Comparison of ENCODE assay signal across 1 cellular context in the genomic region with DNA sequence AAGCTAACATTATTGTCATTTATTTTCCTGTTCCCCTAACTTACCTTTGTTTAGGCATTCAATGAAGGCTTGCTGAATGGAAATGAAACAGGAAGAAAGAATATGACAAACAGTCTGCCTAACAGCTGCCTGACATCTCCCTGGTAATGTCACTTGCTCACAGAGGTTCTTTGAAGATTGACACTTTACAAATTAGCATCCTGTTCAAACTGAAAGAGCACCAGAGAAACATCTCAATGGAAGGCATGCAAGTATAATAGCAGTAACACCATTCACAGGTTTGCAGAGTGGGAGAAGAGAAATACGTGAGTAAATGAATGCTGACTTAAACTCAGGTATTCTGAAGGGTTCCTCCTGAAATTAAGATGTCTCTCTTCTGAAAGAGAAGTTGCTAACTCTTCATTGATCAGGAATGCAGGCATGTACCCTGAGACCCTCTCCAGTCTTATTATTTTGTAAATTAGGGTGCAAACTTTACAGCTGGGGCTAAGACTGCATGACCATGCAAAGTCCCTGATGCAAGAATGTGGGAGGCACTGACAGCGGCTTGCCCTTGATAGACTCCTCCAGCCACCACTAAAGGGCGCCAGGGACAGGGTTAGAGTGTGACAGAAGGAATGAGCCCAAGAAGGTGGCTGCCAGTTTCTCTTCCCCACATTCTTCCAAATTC.
TF ChIP-seq lines count a peak whose summit lies in the region.

No MANE protein-coding gene starts in this region.

TF ChIP-seq in HepG2, 621 proteins besides CTCF, POLR2A, EP300 and RAD21 (continued from another document):
- TF ChIP-seq BRCA1 (CRISPR knock-in tag; IDR thresholded peaks at IDR 0.05) = no peak
- no peak for TF ChIP-seq MTF2 (CRISPR knock-in tag; IDR thresholded peaks at IDR 0.05; ENCODE audit: borderline replicate concordance)
- TF ChIP-seq ZNF235 (CRISPR knock-in tag; IDR thresholded peaks at IDR 0.05; ENCODE audit: borderline replicate concordance) = no peak
- no peak for TF ChIP-seq ZNF383 (CRISPR knock-in tag; IDR thresholded peaks at IDR 0.05; ENCODE audit: borderline replicate concordance)
- no peak for TF ChIP-seq ZSCAN25 (CRISPR knock-in tag; IDR thresholded peaks at IDR 0.05)
- TF ChIP-seq NPAS2 (CRISPR knock-in tag; IDR thresholded peaks at IDR 0.05; ENCODE audit: borderline replicate concordance) = no peak
- no peak for TF ChIP-seq CHD2 (IDR thresholded peaks at IDR 0.05; ENCODE audit: low read depth, low read length)
- no peak for TF ChIP-seq ZNF207 (IDR thresholded peaks at IDR 0.05; ENCODE audit: borderline replicate concordance)
- no peak for TF ChIP-seq FOXJ3 (CRISPR knock-in tag; IDR thresholded peaks at IDR 0.05; ENCODE audit: borderline replicate concordance)
- TF ChIP-seq ZNF792 (CRISPR knock-in tag; IDR thresholded peaks at IDR 0.05) = 0 out of 2 replicates have a peak, but pooled peaks have one; percentile 14
- TF ChIP-seq ZNF354B (CRISPR knock-in tag; IDR thresholded peaks at IDR 0.05) = 0 out of 2 replicates have a peak, but pooled peaks have one; percentile 37
- TF ChIP-seq ZBTB39 (CRISPR knock-in tag; IDR thresholded peaks at IDR 0.05) = no peak
- 0 out of 2 replicates have a peak, but pooled peaks have one; percentile 31 for TF ChIP-seq SMYD3 (CRISPR knock-in tag; IDR thresholded peaks at IDR 0.05)
- TF ChIP-seq CENPBD1 (CRISPR knock-in tag; IDR thresholded peaks at IDR 0.05; ENCODE audit: borderline replicate concordance, low read depth) = no peak
- TF ChIP-seq ZNF83 (CRISPR knock-in tag; IDR thresholded peaks at IDR 0.05; ENCODE audit: borderline replicate concordance) = no peak
- peak; percentile 34; the same call in 1 of the 2 replicates for TF ChIP-seq ZBTB4 (CRISPR knock-in tag; IDR thresholded peaks at IDR 0.05; ENCODE audit: borderline replicate concordance)
- TF ChIP-seq MIER3 (CRISPR knock-in tag; IDR thresholded peaks at IDR 0.05; ENCODE audit: borderline replicate concordance) = no peak
- peak; percentile 57 for TF ChIP-seq IKZF5 (CRISPR knock-in tag; IDR thresholded peaks at IDR 0.05)
- no peak for TF ChIP-seq ZNF510 (CRISPR knock-in tag; IDR thresholded peaks at IDR 0.05; ENCODE audit: low read depth)
